13 cellular contexts compared by ENCODE assay signal in genomic region chr2:236748801-236749200, GRCh38.
DNase-seq lines count a peak whose midpoint lies in the region; ATAC-seq and TF ChIP-seq lines count a peak whose summit lies in the region.
"Had no signal": no experiment of that assay in that cellular context is flagged by ENCODE, and none has a peak within 500 bp of the region (broad histone marks: within the 10 kb centered on the region; RNA-seq: fewer than 3 reads in every experiment).

No MANE protein-coding gene starts in this region.

- peaks cover 39% of the 10 kb centered on the region for H3K4me1 ChIP-seq in GM23248 (ENCODE audit: insufficient read depth)
- H3K4me1 ChIP-seq in neutrophil (ENCODE audit: control insufficient read depth in 1 of 2, insufficient read depth in 1 of 2, low read depth in 1 of 2, low read length in 1 of 2) = peaks cover 23 to 37% of the 10 kb centered on the region in 2 experiments
- H3K4me1 ChIP-seq: colonic mucosa had no signal

- TF ChIP-seq POLR2A in GM18505 (IDR thresholded peaks at IDR 0.05; ENCODE audit: borderline replicate concordance, extremely low read depth, insufficient read depth, insufficient read length) = no peak

- no peaks in the 10 kb centered on the region for H3K36me3 ChIP-seq in GM23248 (ENCODE audit: low read depth)
- no peaks in the 10 kb centered on the region for H3K36me3 ChIP-seq in neutrophil
- H3K36me3 ChIP-seq: colonic mucosa, pancreas had no signal

- ATAC-seq in esophagus mucosa (peak; percentile 38), GM18505 (IDR thresholded peaks at IDR 0.05; ENCODE audit: unreplicated experiment) (no peak), HG02642 (IDR thresholded peaks at IDR 0.05; ENCODE audit: poor library complexity, unreplicated experiment) (no peak)

- H3F3A ChIP-seq in GM23248 (ENCODE audit: insufficient read depth) = peaks cover 17% of the 10 kb centered on the region

- H3K4me3 ChIP-seq in GM23248 (no peak overlapping the region), neutrophil (ENCODE audit: low read depth in 1 of 2, low read length in 1 of 2) (peak overlapping the region; percentile 10 to 28)
- H3K4me3 ChIP-seq: colonic mucosa, pancreas had no signal

- H3K4me2 ChIP-seq in GM23248 (ENCODE audit: unreplicated experiment) = no peak overlapping the region

- no peak for TF ChIP-seq CTCF in neutrophil (IDR thresholded peaks at IDR 0.05)

- no peaks in the 10 kb centered on the region for H4K20me1 ChIP-seq in GM23248 (ENCODE audit: insufficient read depth)

- peak overlapping the region; percentile 13; the same call in 1 of the 2 replicates for H3K9ac ChIP-seq in GM23248

- DNase-seq in GM23248 = peak; percentile 21
- DNase-seq in NOMO-1 treated with DMSO at 0.1 percent for 48 hours (lab: John Stamatoyannopoulos, UW; ENCODE audit: unreplicated experiment) = peak; percentile 79
- DNase-seq in NCI-H524 treated with DMSO at 0.1 percent for 48 hours (lab: John Stamatoyannopoulos, UW) = no peak
- DNase-seq in inferior parietal cortex (ENCODE audit: extremely low spot score) = no peak
- DNase-seq: activated CD4-positive, alpha-beta memory T cell treated with anti-CD3 and anti-CD28 coated beads, Interleukin-2, amount 10 ng/mL, durations not matched to agents 7 days and 5 days; activated naive CD4-positive, alpha-beta T cell treated with Interleukin-2 at 50 U/mL for 16 hours; colonic mucosa; NCI-H1048 had no signal

- H3K27ac ChIP-seq in GM23248 (no peak overlapping the region), neutrophil (peak overlapping the region; percentile 79)
- H3K27ac ChIP-seq: colonic mucosa, pancreas had no signal

- in situ Hi-C loops in GM23248 (cut with MboI) = no loop called here

- no peaks in the 10 kb centered on the region for H3K79me2 ChIP-seq in GM23248 (ENCODE audit: insufficient read depth)

- H3K27me3 ChIP-seq in GM23248 (replicated peaks; ENCODE audit: insufficient read depth) (no peaks in the 10 kb centered on the region), neutrophil (no peaks in the 10 kb centered on the region)
- H3K27me3 ChIP-seq: colonic mucosa, pancreas had no signal

- H2AFZ ChIP-seq in GM23248 = no peak overlapping the region

- H3K9me3 ChIP-seq in GM23248 (ENCODE audit: low read depth) = no peaks in the 10 kb centered on the region
- H3K9me3 ChIP-seq in neutrophil = no peaks in the 10 kb centered on the region
- H3K9me3 ChIP-seq: colonic mucosa, pancreas had no signal

- H3K9me2 ChIP-seq in GM23248 (ENCODE audit: insufficient read depth) = no peaks in the 10 kb centered on the region

- WGBS in GM23248 (ENCODE audit: low coverage in 1 of 2, low lambda C conversion rate in 2 of 2, missing lambda C conversion rate in 2 of 2), 2 experiments = 63 to 67% methylated on average over 7 of the region's 7 CpGs

Comparison
In these comparisons a context has a peak if more than half of its experiments do, and no peak if none do; other contexts are left out.
1. DNase-seq: peak in GM23248 (single experiment) and NOMO-1 treated with DMSO at 0.1 percent for 48 hours (single experiment); none in NCI-H524 treated with DMSO at 0.1 percent for 48 hours (single experiment) and inferior parietal cortex (single experiment).